ENCODE assay signal across 11 cellular contexts in genomic region chr20:6051505-6051904, GRCh38. TPM values are rescaled to one million over a fixed set of nuclear protein-coding genes. Genes with fewer than 3 reads are reported as not detected.
DNase-seq lines count a peak whose midpoint lies in the region; ATAC-seq, FAIRE-seq and TF ChIP-seq lines count a peak whose summit lies in the region.
"Had no signal": no experiment of that assay in that cellular context is flagged by ENCODE, and none has a peak within 500 bp of the region (broad histone marks: within the 10 kb centered on the region; RNA-seq: fewer than 3 reads in every experiment).

No MANE protein-coding gene starts in this region.

- peak; percentile 81 for DNase-seq in Caki2 (ENCODE audit: low read depth)
- DNase-seq in KBM-7 = peak; percentile 23
- DNase-seq in dedifferentiated amniotic fluid mesenchymal stem cell (ENCODE audit: extremely low spot score) = peak; percentile 62
- DNase-seq in mesothelial cell of epicardium (ENCODE audit: low spot score in 2 of 2, unreplicated experiment in 2 of 2) = no peak
- no peak for DNase-seq in NCI-H2107 (lab: John Stamatoyannopoulos, UW)
- DNase-seq in kidney = no peak
- DNase-seq: foreskin melanocyte; stimulated activated CD4-positive, alpha-beta T cell treated with anti-CD3 and anti-CD28 coated beads, Interleukin-12 subunit alpha, Interleukin-12 subunit beta, amount 100 ng/mL, for 4 hours had no signal

- TF ChIP-seq CTCF in mesothelial cell of epicardium (IDR thresholded peaks at IDR 0.05; ENCODE audit: unreplicated experiment) (no peak), kidney (IDR thresholded peaks at IDR 0.05; ENCODE audit: borderline replicate concordance, extremely low read depth, insufficient read depth) (no peak)

- H3K4me1 Mint-ChIP-seq in mesothelial cell of epicardium = peaks cover 57% of the 10 kb centered on the region

- H3K36me3 ChIP-seq in kidney (ENCODE audit: control insufficient read depth in 1 of 2, insufficient read depth in 2 of 2, low read length in 2 of 2) = no peaks in the 10 kb centered on the region

- FAIRE-seq in kidney (lab: Jason Lieb, UNC) = no peak

- H3K36me3 Mint-ChIP-seq in mesothelial cell of epicardium = peaks cover 19% of the 10 kb centered on the region

- H3K4me3 ChIP-seq in kidney (ENCODE audit: low read length in 2 of 2) = peak overlapping the region in 1 of 2 donors; percentile 36

- intact Hi-C loops in kidney (cut with DNase I) = no loop called here

- H3K4me3 Mint-ChIP-seq in mesothelial cell of epicardium = peak overlapping the region; percentile 72

- peaks cover 0 to 12% of the 10 kb centered on the region in 2 donors for H3K4me1 ChIP-seq in kidney (ENCODE audit: control insufficient read depth in 1 of 2, insufficient read depth in 1 of 2, low read depth in 1 of 2, low read length in 2 of 2)

- no peaks in the 10 kb centered on the region for H3K9me3 Mint-ChIP-seq in mesothelial cell of epicardium

- H3K9ac ChIP-seq in kidney (ENCODE audit: low read length in 2 of 2) = no peak overlapping the region

- no peaks in the 10 kb centered on the region for H3K9me3 ChIP-seq in kidney (ENCODE audit: control insufficient read depth in 1 of 2, low read length in 2 of 2)

- no peak for ATAC-seq in GM21381 (IDR thresholded peaks at IDR 0.05; ENCODE audit: unreplicated experiment)
- no peak for ATAC-seq in HG03280 (IDR thresholded peaks at IDR 0.05; ENCODE audit: unreplicated experiment)

- in situ Hi-C loops in Caki2 (cut with HindIII; ENCODE audit: low pct_unique_long_range_greater_than_20kb, low sequenced_read_pairs) = no loop called here
- in situ Hi-C loops in KBM-7 (cut with MboI; ENCODE audit: low pct_unique_long_range_greater_than_20kb, low sequenced_read_pairs) = no loop called here

- no peak overlapping the region for H3K27ac ChIP-seq in kidney (ENCODE audit: low read depth in 2 of 2, low read length in 2 of 2)

- H3K27ac Mint-ChIP-seq in mesothelial cell of epicardium = peak overlapping the region; percentile 84

- peaks cover 9% of the 10 kb centered on the region for H3K27me3 Mint-ChIP-seq in mesothelial cell of epicardium (ENCODE audit: low read depth)

RNA-seq across cellular contexts. Expression of gene LRRN4, which starts 2.4 kb away (rescaled TPM):
- 21.3 and 25.6 TPM in 2 replicates for total RNA-seq in Caki2 (2014; rRNA removed; shearing (Covaris generic); ENCODE audit: low replicate concordance)
- 75.4 to 89.5 TPM (median 78.8 TPM) in 3 replicates for total RNA-seq in mesothelial cell of epicardium
- 89.3 TPM for total RNA-seq in kidney
- 1.6 TPM for polyA plus RNA-seq in kidney (ENCODE audit: insufficient read depth, low read depth, low replicate concordance)
- total RNA-seq: SK-MEL-5 had no signal

RNA-seq across cellular contexts. Expression of gene CRLS1, which starts 45.6 kb away (rescaled TPM):
- total RNA-seq in Caki2 (2014; rRNA removed; shearing (Covaris generic); ENCODE audit: low replicate concordance) = 110 and 119 TPM in 2 replicates
- 51.0 to 58.1 TPM (median 54.8 TPM) in 3 replicates for total RNA-seq in mesothelial cell of epicardium
- 49.1 TPM for total RNA-seq in kidney
- 88.9 TPM for polyA plus RNA-seq in kidney (ENCODE audit: insufficient read depth, low read depth, low replicate concordance)

Comparison
In these comparisons a context has a peak if more than half of its experiments do, and no peak if none do; other contexts are left out.
1. DNase-seq: peak in Caki2 (single experiment), KBM-7 (single experiment) and dedifferentiated amniotic fluid mesenchymal stem cell (single experiment); none in mesothelial cell of epicardium (0 of 2), NCI-H2107 (single experiment) and kidney (single experiment).